Comparison of ENCODE assay signal across 2 cellular contexts in genomic region chr14:102575479-102576428, GRCh38.
TF ChIP-seq lines count a peak whose summit lies in the region.

No MANE protein-coding gene starts in this region.

TF ChIP-seq in HepG2, 621 proteins besides CTCF, POLR2A, EP300 and RAD21:
- TF ChIP-seq ZNF580 (CRISPR knock-in tag; IDR thresholded peaks at IDR 0.05; ENCODE audit: borderline replicate concordance, low read depth) (no peak), KAT8 (CRISPR knock-in tag; IDR thresholded peaks at IDR 0.05) (no peak), ZNF75D (CRISPR knock-in tag; IDR thresholded peaks at IDR 0.05; ENCODE audit: borderline replicate concordance) (no peak), KDM5B (CRISPR knock-in tag; IDR thresholded peaks at IDR 0.05; ENCODE audit: borderline replicate concordance) (no peak), TAF1 (CRISPR knock-in tag; IDR thresholded peaks at IDR 0.05) (no peak), NONO (IDR thresholded peaks at IDR 0.05) (no peak), NONO (CRISPR knock-in tag; conservative IDR thresholded peaks at IDR 0.05) (no peak), ZNF362 (CRISPR knock-in tag; IDR thresholded peaks at IDR 0.05; ENCODE audit: borderline replicate concordance) (no peak)

TF ChIP-seq in H1, 55 proteins besides CTCF, POLR2A, EP300 and RAD21:
- no peak for TF ChIP-seq SP2 (IDR thresholded peaks at IDR 0.05; ENCODE audit: low read length)
- no peak for TF ChIP-seq ASH2L (IDR thresholded peaks at IDR 0.05; ENCODE audit: low read length)
- no peak for TF ChIP-seq CHD7 (IDR thresholded peaks at IDR 0.05; ENCODE audit: insufficient replicate concordance, low read length)
- TF ChIP-seq FOSL1 (IDR thresholded peaks at IDR 0.05; ENCODE audit: insufficient read depth, low read depth, low read length): no peak
- no peak for TF ChIP-seq MAFK (IDR thresholded peaks at IDR 0.05; ENCODE audit: low read depth, low read length)
- no peak for TF ChIP-seq TCF12 (IDR thresholded peaks at IDR 0.05; ENCODE audit: low read depth, low read length)
- TF ChIP-seq NANOG (IDR thresholded peaks at IDR 0.05; ENCODE audit: insufficient read depth, low read depth, low read length, poor library complexity, severe bottlenecking): no peak
